Comparison of ENCODE assay signal across 1 cellular context in genomic region chr6:106752641-106753040, GRCh38.
TF ChIP-seq lines count a peak whose summit lies in the region.

No MANE protein-coding gene starts in this region.

TF ChIP-seq in HepG2, 621 proteins besides CTCF, POLR2A, EP300 and RAD21 (continued from another document and continues in another):
- TF ChIP-seq ARID5B (CRISPR knock-in tag; IDR thresholded peaks at IDR 0.05) (peak; percentile 39; the same call in 1 of the 2 replicates), PPARG (CRISPR knock-in tag; conservative IDR thresholded peaks at IDR 0.05) (0 out of 2 replicates have a peak, but pooled peaks have one; percentile 38), RAD51 (IDR thresholded peaks at IDR 0.05; ENCODE audit: borderline replicate concordance) (no peak), ZNF644 (CRISPR knock-in tag; IDR thresholded peaks at IDR 0.05; ENCODE audit: low read depth) (peak; percentile 68), ZNF382 (CRISPR knock-in tag; IDR thresholded peaks at IDR 0.05; ENCODE audit: borderline replicate concordance) (no peak), HOXA3 (CRISPR knock-in tag; IDR thresholded peaks at IDR 0.05) (no peak), NCOA5 (CRISPR knock-in tag; IDR thresholded peaks at IDR 0.05) (no peak), HDAC2 (CRISPR knock-in tag; IDR thresholded peaks at IDR 0.05) (no peak), PBX3 (CRISPR knock-in tag; IDR thresholded peaks at IDR 0.05; ENCODE audit: borderline replicate concordance) (no peak), ZBTB7A (CRISPR knock-in tag; IDR thresholded peaks at IDR 0.05) (no peak), KMT2B (CRISPR knock-in tag; IDR thresholded peaks at IDR 0.05) (no peak), ZMYM4 (CRISPR knock-in tag; IDR thresholded peaks at IDR 0.05) (0 out of 2 replicates have a peak, but pooled peaks have one; percentile 22), PRPF4 (IDR thresholded peaks at IDR 0.05; ENCODE audit: low read depth, low read length, poor library complexity, severe bottlenecking) (no peak), ZNF234 (CRISPR knock-in tag; conservative IDR thresholded peaks at IDR 0.05) (no peak), RBAK (CRISPR knock-in tag; IDR thresholded peaks at IDR 0.05) (no peak), FOXA1 (IDR thresholded peaks at IDR 0.05) (no peak), FOXA1 (CRISPR knock-in tag; IDR thresholded peaks at IDR 0.05) (no peak), TCF7L2 (IDR thresholded peaks at IDR 0.05; ENCODE audit: low read depth, low read length) (no peak), TIGD3 (CRISPR knock-in tag; IDR thresholded peaks at IDR 0.05; ENCODE audit: borderline replicate concordance) (no peak), MXI1 (IDR thresholded peaks at IDR 0.05; ENCODE audit: borderline replicate concordance, low read depth, low read length) (no peak), YEATS4 (CRISPR knock-in tag; IDR thresholded peaks at IDR 0.05; ENCODE audit: borderline replicate concordance) (no peak), ATF2 (CRISPR knock-in tag; IDR thresholded peaks at IDR 0.05) (no peak), ZNF468 (CRISPR knock-in tag; IDR thresholded peaks at IDR 0.05) (no peak), HNF1A (IDR thresholded peaks at IDR 0.05; ENCODE audit: low read depth) (peak; percentile 76), HNF1A (CRISPR knock-in tag; IDR thresholded peaks at IDR 0.05; ENCODE audit: borderline replicate concordance) (peak; percentile 28; the same call in 1 of the 2 replicates), SOX6 (IDR thresholded peaks at IDR 0.05) (no peak), SOX6 (CRISPR knock-in tag; IDR thresholded peaks at IDR 0.05) (no peak), ISL2 (CRISPR knock-in tag; IDR thresholded peaks at IDR 0.05) (0 out of 2 replicates have a peak, but pooled peaks have one; percentile 14), YEATS2 (CRISPR knock-in tag; IDR thresholded peaks at IDR 0.05; ENCODE audit: borderline replicate concordance) (no peak), SUZ12 (IDR thresholded peaks at IDR 0.05; ENCODE audit: low read depth, low read length) (no peak), GABPA (IDR thresholded peaks at IDR 0.05; ENCODE audit: low read depth, low read length) (no peak), GABPA (CRISPR knock-in tag; IDR thresholded peaks at IDR 0.05; ENCODE audit: low read depth) (no peak), NR2F6 (IDR thresholded peaks at IDR 0.05) (0 out of 2 replicates have a peak, but pooled peaks have one; percentile 31), NR2F6 (CRISPR knock-in tag; IDR thresholded peaks at IDR 0.05) (peak; percentile 50; the same call in 1 of the 2 replicates), RELA (CRISPR knock-in tag; IDR thresholded peaks at IDR 0.05) (no peak), DR1 (CRISPR knock-in tag; IDR thresholded peaks at IDR 0.05) (no peak), ZNF788 (CRISPR knock-in tag; IDR thresholded peaks at IDR 0.05; ENCODE audit: borderline replicate concordance) (no peak), KAT8 (CRISPR knock-in tag; IDR thresholded peaks at IDR 0.05) (no peak), TAF1 (CRISPR knock-in tag; IDR thresholded peaks at IDR 0.05) (no peak), RCOR2 (CRISPR knock-in tag; IDR thresholded peaks at IDR 0.05) (no peak), RBM39 (IDR thresholded peaks at IDR 0.05; ENCODE audit: low read depth, low read length, poor library complexity, severe bottlenecking) (no peak), ZNF296 (CRISPR knock-in tag; conservative IDR thresholded peaks at IDR 0.05) (no peak), RFX3 (CRISPR knock-in tag; IDR thresholded peaks at IDR 0.05) (no peak), ZNF230 (CRISPR knock-in tag; IDR thresholded peaks at IDR 0.05) (no peak), DPF2 (CRISPR knock-in tag; IDR thresholded peaks at IDR 0.05; ENCODE audit: borderline replicate concordance, low read depth) (no peak), ZNF768 (CRISPR knock-in tag; IDR thresholded peaks at IDR 0.05) (no peak), ZGPAT (CRISPR knock-in tag; IDR thresholded peaks at IDR 0.05) (0 out of 2 replicates have a peak, but pooled peaks have one; percentile 21), MZF1 (CRISPR knock-in tag; IDR thresholded peaks at IDR 0.05; ENCODE audit: borderline replicate concordance) (no peak), MEIS2 (CRISPR knock-in tag; IDR thresholded peaks at IDR 0.05) (no peak), ZNF562 (CRISPR knock-in tag; IDR thresholded peaks at IDR 0.05; ENCODE audit: borderline replicate concordance) (no peak), BCL6 (CRISPR knock-in tag; IDR thresholded peaks at IDR 0.05) (peak; percentile 24; the same call in 1 of the 2 replicates), HOMEZ (CRISPR knock-in tag; IDR thresholded peaks at IDR 0.05; ENCODE audit: low read depth) (peak; percentile 54; the same call in 1 of the 2 replicates), THAP8 (CRISPR knock-in tag; IDR thresholded peaks at IDR 0.05; ENCODE audit: borderline replicate concordance) (no peak), CREBL2 (CRISPR knock-in tag; IDR thresholded peaks at IDR 0.05; ENCODE audit: borderline replicate concordance) (no peak), CSRNP2 (CRISPR knock-in tag; conservative IDR thresholded peaks at IDR 0.05; ENCODE audit: low read depth) (no peak)
